ENCODE assay signal across 14 cellular contexts in the genomic region with DNA sequence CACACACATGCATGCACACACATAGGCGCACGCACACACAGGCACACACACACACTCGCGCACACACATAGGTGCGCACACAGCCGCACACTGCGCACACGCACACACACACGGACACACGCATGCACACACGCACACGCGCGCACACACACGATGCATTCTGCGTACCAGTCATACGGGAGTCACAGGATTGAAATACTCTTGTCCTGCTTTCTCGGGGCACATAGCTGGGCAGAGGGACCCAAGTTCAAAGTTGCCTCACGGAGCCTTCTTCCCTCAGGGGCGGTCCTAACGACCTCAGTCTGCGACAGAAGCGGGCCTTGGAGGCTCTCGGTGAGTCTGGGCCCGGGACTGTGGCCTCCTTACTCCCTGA. TPM values are rescaled to one million over a fixed set of nuclear protein-coding genes. Genes with fewer than 3 reads are reported as not detected.
DNase-seq lines count a peak whose midpoint lies in the region; ATAC-seq, FAIRE-seq and TF ChIP-seq lines count a peak whose summit lies in the region.
"Had no signal": no experiment of that assay in that cellular context is flagged by ENCODE, and none has a peak within 500 bp of the region (broad histone marks: within the 10 kb centered on the region; RNA-seq: fewer than 3 reads in every experiment).

No MANE protein-coding gene starts in this region.

- H3K27me3 ChIP-seq in dorsolateral prefrontal cortex (peaks cover 0 to 61% (median 9%) of the 10 kb centered on the region in 45 donors), thoracic aorta (replicated peaks; ENCODE audit: insufficient read depth) (no peaks in the 10 kb centered on the region)

- 59 to 79% methylated on average over 14 to 22 of the region's 25 CpGs for WGBS in mesodermal cell (ENCODE audit: insufficient coverage in 2 of 2), 2 experiments

- H3K9me3 Mint-ChIP-seq in activated naive CD4-positive, alpha-beta T cell treated with anti-CD3 and anti-CD28 coated beads for 36 hours, result no peaks in the 10 kb centered on the region
- H3K9me3 Mint-ChIP-seq: activated CD4-positive, alpha-beta memory T cell treated with anti-CD3 and anti-CD28 coated beads for 36 hours had no signal

- H3K36me3 Mint-ChIP-seq in activated naive CD4-positive, alpha-beta T cell treated with anti-CD3 and anti-CD28 coated beads for 36 hours (ENCODE audit: low read depth), result no peaks in the 10 kb centered on the region
- H3K36me3 Mint-ChIP-seq: activated CD4-positive, alpha-beta memory T cell treated with anti-CD3 and anti-CD28 coated beads for 36 hours had no signal

- no peak for TF ChIP-seq CTCF in dorsolateral prefrontal cortex (IDR thresholded peaks at IDR 0.05 in 54 of 56, conservative IDR thresholded peaks at IDR 0.05 in 2 of 56; ENCODE audit: low read depth in 1 of 56, partially characterized antibody in 56 of 56)
- TF ChIP-seq CTCF in thoracic aorta (IDR thresholded peaks at IDR 0.05), result no peak

- no peak overlapping the region for H3K27ac Mint-ChIP-seq in activated naive CD4-positive, alpha-beta T cell treated with anti-CD3 and anti-CD28 coated beads for 36 hours
- H3K27ac Mint-ChIP-seq: activated CD4-positive, alpha-beta memory T cell treated with anti-CD3 and anti-CD28 coated beads for 36 hours had no signal

- H3K4me1 Mint-ChIP-seq in activated naive CD4-positive, alpha-beta T cell treated with anti-CD3 and anti-CD28 coated beads for 36 hours (ENCODE audit: low read depth), result peaks cover 7% of the 10 kb centered on the region

- H3K4me3 Mint-ChIP-seq in activated naive CD4-positive, alpha-beta T cell treated with anti-CD3 and anti-CD28 coated beads for 36 hours, result peak overlapping the region; percentile 39

- H3K36me3 ChIP-seq in mesodermal cell (ENCODE audit: control insufficient read depth, insufficient read depth, low read length), result no peaks in the 10 kb centered on the region
- no peaks in the 10 kb centered on the region for H3K36me3 ChIP-seq in thoracic aorta

- no peak for DNase-seq in activated naive CD4-positive, alpha-beta T cell treated with anti-CD3 and anti-CD28 coated beads for 36 hours
- DNase-seq in activated naive CD4-positive, alpha-beta T cell (lab: John Stamatoyannopoulos, UW), result no peak
- DNase-seq in dorsolateral prefrontal cortex (no peak), thoracic aorta (ENCODE audit: low spot score) (no peak), H54 (ENCODE audit: insufficient read length, low spot score) (no peak), SKM-1 treated with dmso at 0.1 percent for 144 hours (lab: John Stamatoyannopoulos, UW; ENCODE audit: unreplicated experiment) (no peak), UCSD-AML1 (lab: John Stamatoyannopoulos, UW; ENCODE audit: unreplicated experiment) (no peak)
- DNase-seq: NCI-H1048; stimulated activated CD4-positive, alpha-beta T cell treated with anti-CD3 and anti-CD28 coated beads, Interleukin-4, amount 100 ng/mL, for 24 hours had no signal

- H3K9me3 ChIP-seq in mesodermal cell (ENCODE audit: control insufficient read depth, low read length) (no peaks in the 10 kb centered on the region), thoracic aorta (no peaks in the 10 kb centered on the region)

- TF ChIP-seq POLR2A in H54 (IDR thresholded peaks at IDR 0.05; ENCODE audit: low read depth, low read length), result no peak

- no peak for FAIRE-seq in H54 (lab: Jason Lieb, UNC)
- FAIRE-seq: colon had no signal

- peaks cover 34% of the 10 kb centered on the region for H3K27me3 Mint-ChIP-seq in activated naive CD4-positive, alpha-beta T cell treated with anti-CD3 and anti-CD28 coated beads for 36 hours (ENCODE audit: low read depth)

- CTCF ChIA-PET in activated naive CD4-positive, alpha-beta T cell treated with anti-CD3 and anti-CD28 coated beads for 36 hours (lab: Charles Lee), result no interaction called here

- H3K4me3 ChIP-seq in dorsolateral prefrontal cortex, result peak overlapping the region in 55 of 59 donors; percentile 18 to 65 (median 51)
- H3K4me3 ChIP-seq in mesodermal cell (ENCODE audit: extremely low read depth, insufficient read depth, low read length, poor library complexity, severe bottlenecking), result peak overlapping the region; percentile 39
- peak overlapping the region; percentile 70 for H3K4me3 ChIP-seq in thoracic aorta
- H3K4me3 ChIP-seq: lung, PC-9 had no signal

- no peaks in the 10 kb centered on the region for H3K4me1 ChIP-seq in mesodermal cell (ENCODE audit: control insufficient read depth, insufficient read depth, low read length, poor library complexity, severe bottlenecking)
- H3K4me1 ChIP-seq in thoracic aorta (ENCODE audit: control insufficient read depth in 1 of 2, low read depth in 2 of 2), result peaks cover 3 to 8% of the 10 kb centered on the region in 2 donors

- ATAC-seq in thoracic aorta (ENCODE audit: insufficient number of reproducible peaks, low FRiP score, low read depth), result no peak

- intact Hi-C loops in activated naive CD4-positive, alpha-beta T cell treated with anti-CD3 and anti-CD28 coated beads for 36 hours (cut with micrococcal nuclease), result loop anchor here (5.0 kb wide), 1 partner anchor 50 kb away; no protein-coding TSS in a partner anchor
- intact Hi-C loops in dorsolateral prefrontal cortex (cut with DNase I), result no loop called here

- H3K27ac ChIP-seq in dorsolateral prefrontal cortex, result no peak overlapping the region
- H3K27ac ChIP-seq in mesodermal cell (ENCODE audit: low read depth, low read length, severe bottlenecking), result no peak overlapping the region
- H3K27ac ChIP-seq in thoracic aorta, result no peak overlapping the region
- H3K27ac ChIP-seq: PC-9 had no signal

RNA-seq across cellular contexts. Expression of a gene that starts 56.0 kb away (rescaled TPM):
- 10 to 100 TPM; 11.0 to 11.3 TPM for total RNA-seq in activated naive CD4-positive, alpha-beta T cell treated with anti-CD3 and anti-CD28 coated beads for 36 hours
- total RNA-seq in dorsolateral prefrontal cortex, result 10 to 100 TPM in 12 of 120 experiments, 1 to 10 TPM in 108; 4.4 to 12.1 (median 8.0) TPM
- polyA plus RNA-seq in mesodermal cell (2013, experiment 1 of 2), result 2.0 TPM
- polyA plus RNA-seq in mesodermal cell (2013, experiment 2 of 2), result 1.1 TPM
- 1 to 10 TPM; 3.8 to 3.9 TPM for total RNA-seq in thoracic aorta
